8 cellular contexts compared by ENCODE assay signal in genomic region chr1:37795340-37796110, GRCh38. TPM values are rescaled to one million over a fixed set of nuclear protein-coding genes. Genes with fewer than 3 reads are reported as not detected.
DNase-seq lines count a peak whose midpoint lies in the region; ATAC-seq and TF ChIP-seq lines count a peak whose summit lies in the region.

No MANE protein-coding gene starts in this region.

- TF ChIP-seq CTCF in 22Rv1 (IDR thresholded peaks at IDR 0.05), result no peak
- TF ChIP-seq CTCF in HL-60 (IDR thresholded peaks at IDR 0.05; ENCODE audit: insufficient read depth, low read length), result no peak
- no peak for TF ChIP-seq CTCF in lower lobe of right lung (IDR thresholded peaks at IDR 0.05)
- no peak for TF ChIP-seq CTCF in type B pancreatic cell (conservative IDR thresholded peaks at IDR 0.05)

- H3K4me3 ChIP-seq in HL-60 (replicated peaks; ENCODE audit: insufficient read depth, low read length) (no peak overlapping the region), lower lobe of right lung (peak overlapping the region; percentile 62)

- DNase-seq in HL-60 (ENCODE audit: low read depth in 1 of 2, low spot score in 1 of 2), result peak; percentile 41 to 53
- no peak for DNase-seq in central memory CD8-positive, alpha-beta T cell (ENCODE audit: low spot score in 2 of 2)
- peak; percentile 65 for DNase-seq in lower lobe of right lung
- no peak for DNase-seq in type B pancreatic cell (ENCODE audit: extremely low spot score, unreplicated experiment)

- H3K9me3 Mint-ChIP-seq in T-helper 1 cell treated with Interleukin-12 subunit alpha and Interleukin-12 subunit beta and Interleukin-4 antibody, amounts not matched to agents 30 μg/mL and 1 μg/mL, for 36 hours, result no peaks in the 10 kb centered on the region
- H3K9me3 Mint-ChIP-seq in central memory CD8-positive, alpha-beta T cell, result no peaks in the 10 kb centered on the region
- H3K9me3 Mint-ChIP-seq in type B pancreatic cell, result no peaks in the 10 kb centered on the region

- no peak for ATAC-seq in central memory CD8-positive, alpha-beta T cell (replicated peaks; ENCODE audit: extremely low read depth, poor library complexity, severe bottlenecking)
- ATAC-seq in lower lobe of right lung (peak; percentile 54 to 64), HG02588 (IDR thresholded peaks at IDR 0.05; ENCODE audit: unreplicated experiment) (no peak), GM21360 (IDR thresholded peaks at IDR 0.05; ENCODE audit: unreplicated experiment) (no peak)

- H3K9me3 ChIP-seq in lower lobe of right lung, result no peaks in the 10 kb centered on the region

- H3K27ac Mint-ChIP-seq in T-helper 1 cell treated with Interleukin-12 subunit alpha and Interleukin-12 subunit beta and Interleukin-4 antibody, amounts not matched to agents 30 μg/mL and 1 μg/mL, for 36 hours, result no peak overlapping the region
- peak overlapping the region; percentile 58 for H3K27ac Mint-ChIP-seq in central memory CD8-positive, alpha-beta T cell (ENCODE audit: low read depth)
- no peak overlapping the region for H3K27ac Mint-ChIP-seq in type B pancreatic cell

- H3K36me3 Mint-ChIP-seq in T-helper 1 cell treated with Interleukin-12 subunit alpha and Interleukin-12 subunit beta and Interleukin-4 antibody, amounts not matched to agents 30 μg/mL and 1 μg/mL, for 36 hours (ENCODE audit: low read depth), result peaks cover 14% of the 10 kb centered on the region
- peaks cover 4% of the 10 kb centered on the region for H3K36me3 Mint-ChIP-seq in central memory CD8-positive, alpha-beta T cell (ENCODE audit: insufficient read depth)
- H3K36me3 Mint-ChIP-seq in type B pancreatic cell, result peaks cover 4% of the 10 kb centered on the region

- H3K27ac ChIP-seq in 22Rv1 (peak overlapping the region; percentile 83), HL-60 (replicated peaks) (no peak overlapping the region), lower lobe of right lung (no peak overlapping the region)

- peak overlapping the region; percentile 69 for H3K4me3 Mint-ChIP-seq in T-helper 1 cell treated with Interleukin-12 subunit alpha and Interleukin-12 subunit beta and Interleukin-4 antibody, amounts not matched to agents 30 μg/mL and 1 μg/mL, for 36 hours
- peak overlapping the region; percentile 86 for H3K4me3 Mint-ChIP-seq in central memory CD8-positive, alpha-beta T cell
- peak overlapping the region; percentile 86 for H3K4me3 Mint-ChIP-seq in type B pancreatic cell

- H3K4me1 ChIP-seq in lower lobe of right lung, result peaks cover 20% of the 10 kb centered on the region

- intact Hi-C loops in lower lobe of right lung (cut with DNase I), result no loop called here

- H3K27me3 Mint-ChIP-seq in T-helper 1 cell treated with Interleukin-12 subunit alpha and Interleukin-12 subunit beta and Interleukin-4 antibody, amounts not matched to agents 30 μg/mL and 1 μg/mL, for 36 hours (ENCODE audit: low read depth), result peaks cover 38% of the 10 kb centered on the region
- H3K27me3 Mint-ChIP-seq in central memory CD8-positive, alpha-beta T cell, result peaks cover 7% of the 10 kb centered on the region
- H3K27me3 Mint-ChIP-seq in type B pancreatic cell, result peaks cover 45% of the 10 kb centered on the region

- H3K4me1 Mint-ChIP-seq in T-helper 1 cell treated with Interleukin-12 subunit alpha and Interleukin-12 subunit beta and Interleukin-4 antibody, amounts not matched to agents 30 μg/mL and 1 μg/mL, for 36 hours (ENCODE audit: low read depth), result peaks cover 6% of the 10 kb centered on the region
- H3K4me1 Mint-ChIP-seq in central memory CD8-positive, alpha-beta T cell, result peaks cover 21% of the 10 kb centered on the region
- H3K4me1 Mint-ChIP-seq in type B pancreatic cell (ENCODE audit: unreplicated experiment), result no peaks in the 10 kb centered on the region

- H3K27me3 ChIP-seq in HL-60 (ENCODE audit: insufficient read depth, poor library complexity, severe bottlenecking) (peaks cover 15% of the 10 kb centered on the region), lower lobe of right lung (ENCODE audit: low read depth) (peaks cover 3% of the 10 kb centered on the region)

- peaks cover 12% of the 10 kb centered on the region for H3K36me3 ChIP-seq in lower lobe of right lung

RNA-seq across cellular contexts. Expression of gene MANEAL, which starts 1.9 kb away (rescaled TPM):
- 4.9 TPM for total RNA-seq in lower lobe of right lung
- 11.6 and 21.1 TPM in 2 replicates for total RNA-seq in type B pancreatic cell (ENCODE audit: low replicate concordance)

RNA-seq across cellular contexts. Expression of gene C1orf122, which starts 12.1 kb away (rescaled TPM):
- total RNA-seq in lower lobe of right lung (22.8 TPM), type B pancreatic cell (ENCODE audit: low replicate concordance) (38.9 and 49.6 TPM in 2 replicates)

RNA-seq across cellular contexts. Expression of gene YRDC, which starts 12.5 kb away (rescaled TPM):
- total RNA-seq in lower lobe of right lung (11.2 TPM), type B pancreatic cell (ENCODE audit: low replicate concordance) (12.7 and 19.2 TPM in 2 replicates)

RNA-seq across cellular contexts. Expression of gene EPHA10, which starts 30.6 kb away (rescaled TPM):
- 0.53 TPM for total RNA-seq in lower lobe of right lung
- 0.97 and 1.0 TPM in 2 replicates for total RNA-seq in type B pancreatic cell (ENCODE audit: low replicate concordance)

Comparison
In these comparisons a context has a peak if more than half of its experiments do, and no peak if none do; other contexts are left out.
1. DNase-seq: peak in HL-60 (2 of 2) and lower lobe of right lung (single experiment); none in central memory CD8-positive, alpha-beta T cell (0 of 2) and type B pancreatic cell (single experiment).
2. ATAC-seq: peak in lower lobe of right lung (2 of 2); none in central memory CD8-positive, alpha-beta T cell (single experiment), HG02588 (single experiment) and GM21360 (single experiment).
3. Peak in every context shown above with its lines, with median percentiles within 50 percentile points of each other: H3K4me3 Mint-ChIP-seq.